1 cellular context compared by ENCODE assay signal in the genomic region with DNA sequence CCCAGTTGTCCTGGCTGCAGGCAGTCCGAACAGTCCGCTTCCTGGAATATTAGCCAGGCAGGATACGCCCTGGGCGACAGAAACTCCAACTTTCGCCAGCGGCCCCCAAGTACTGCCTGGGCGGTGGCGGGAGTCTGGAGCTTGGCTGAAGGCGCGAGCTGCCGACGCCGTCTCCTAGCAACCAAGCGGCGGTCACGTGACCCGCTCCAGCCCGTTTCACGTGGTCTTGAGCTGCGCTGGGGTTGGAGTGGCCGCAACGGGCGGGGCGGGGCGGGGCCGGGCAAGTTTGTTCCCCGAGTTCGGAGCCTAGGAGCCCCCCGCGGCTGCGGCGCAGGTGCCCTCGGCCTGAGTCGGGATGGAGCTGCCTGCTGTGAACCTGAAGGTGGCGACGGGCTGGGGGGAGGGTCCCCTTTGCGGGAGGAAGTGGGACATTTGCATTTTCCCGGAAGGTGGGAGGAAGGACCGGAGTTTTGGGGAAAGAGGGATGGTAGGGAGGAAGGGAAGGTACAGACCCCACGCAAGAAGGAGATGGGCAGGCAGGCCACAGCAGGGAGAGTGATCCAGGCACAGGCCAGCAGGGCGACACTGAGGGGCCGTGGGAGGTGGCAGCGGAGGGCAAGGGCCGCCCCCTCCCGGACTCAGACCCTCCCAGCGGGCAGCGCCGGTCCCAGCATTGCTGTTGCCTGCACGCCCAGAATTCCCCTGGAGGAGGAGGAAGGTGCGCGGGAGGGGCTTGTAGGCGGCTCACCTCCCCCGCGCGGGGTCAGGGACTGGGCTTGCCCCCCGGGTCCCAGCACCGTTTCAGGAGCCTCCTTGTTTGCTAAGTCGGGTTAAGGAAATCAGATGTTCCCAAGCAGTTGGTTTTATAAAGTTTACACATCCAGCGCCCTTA.
A peak's percentile ranks its signal among the peaks of the same experiment; 100 is the strongest.
TF ChIP-seq lines count a peak whose summit lies in the region.

A gene with protein sequence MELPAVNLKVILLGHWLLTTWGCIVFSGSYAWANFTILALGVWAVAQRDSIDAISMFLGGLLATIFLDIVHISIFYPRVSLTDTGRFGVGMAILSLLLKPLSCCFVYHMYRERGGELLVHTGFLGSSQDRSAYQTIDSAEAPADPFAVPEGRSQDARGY (plus strand): TSS at position 283 of the 892 bp plus-strand sequence. CDS start 73 bp downstream, at position 356.

TF ChIP-seq in HepG2, 621 proteins besides CTCF, POLR2A, EP300 and RAD21 (continued from another document and continues in another):
- TF ChIP-seq, protein P1, sequence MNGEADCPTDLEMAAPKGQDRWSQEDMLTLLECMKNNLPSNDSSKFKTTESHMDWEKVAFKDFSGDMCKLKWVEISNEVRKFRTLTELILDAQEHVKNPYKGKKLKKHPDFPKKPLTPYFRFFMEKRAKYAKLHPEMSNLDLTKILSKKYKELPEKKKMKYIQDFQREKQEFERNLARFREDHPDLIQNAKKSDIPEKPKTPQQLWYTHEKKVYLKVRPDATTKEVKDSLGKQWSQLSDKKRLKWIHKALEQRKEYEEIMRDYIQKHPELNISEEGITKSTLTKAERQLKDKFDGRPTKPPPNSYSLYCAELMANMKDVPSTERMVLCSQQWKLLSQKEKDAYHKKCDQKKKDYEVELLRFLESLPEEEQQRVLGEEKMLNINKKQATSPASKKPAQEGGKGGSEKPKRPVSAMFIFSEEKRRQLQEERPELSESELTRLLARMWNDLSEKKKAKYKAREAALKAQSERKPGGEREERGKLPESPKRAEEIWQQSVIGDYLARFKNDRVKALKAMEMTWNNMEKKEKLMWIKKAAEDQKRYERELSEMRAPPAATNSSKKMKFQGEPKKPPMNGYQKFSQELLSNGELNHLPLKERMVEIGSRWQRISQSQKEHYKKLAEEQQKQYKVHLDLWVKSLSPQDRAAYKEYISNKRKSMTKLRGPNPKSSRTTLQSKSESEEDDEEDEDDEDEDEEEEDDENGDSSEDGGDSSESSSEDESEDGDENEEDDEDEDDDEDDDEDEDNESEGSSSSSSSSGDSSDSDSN (CRISPR knock-in tag; IDR thresholded peaks at IDR 0.05), result peak; percentile 57
- TF ChIP-seq SYNCRIP (IDR thresholded peaks at IDR 0.05; ENCODE audit: insufficient read depth, low read depth, low read length), result no peak
- TF ChIP-seq CAMTA2 (CRISPR knock-in tag; IDR thresholded peaks at IDR 0.05; ENCODE audit: borderline replicate concordance), result no peak
- TF ChIP-seq, protein P2, sequence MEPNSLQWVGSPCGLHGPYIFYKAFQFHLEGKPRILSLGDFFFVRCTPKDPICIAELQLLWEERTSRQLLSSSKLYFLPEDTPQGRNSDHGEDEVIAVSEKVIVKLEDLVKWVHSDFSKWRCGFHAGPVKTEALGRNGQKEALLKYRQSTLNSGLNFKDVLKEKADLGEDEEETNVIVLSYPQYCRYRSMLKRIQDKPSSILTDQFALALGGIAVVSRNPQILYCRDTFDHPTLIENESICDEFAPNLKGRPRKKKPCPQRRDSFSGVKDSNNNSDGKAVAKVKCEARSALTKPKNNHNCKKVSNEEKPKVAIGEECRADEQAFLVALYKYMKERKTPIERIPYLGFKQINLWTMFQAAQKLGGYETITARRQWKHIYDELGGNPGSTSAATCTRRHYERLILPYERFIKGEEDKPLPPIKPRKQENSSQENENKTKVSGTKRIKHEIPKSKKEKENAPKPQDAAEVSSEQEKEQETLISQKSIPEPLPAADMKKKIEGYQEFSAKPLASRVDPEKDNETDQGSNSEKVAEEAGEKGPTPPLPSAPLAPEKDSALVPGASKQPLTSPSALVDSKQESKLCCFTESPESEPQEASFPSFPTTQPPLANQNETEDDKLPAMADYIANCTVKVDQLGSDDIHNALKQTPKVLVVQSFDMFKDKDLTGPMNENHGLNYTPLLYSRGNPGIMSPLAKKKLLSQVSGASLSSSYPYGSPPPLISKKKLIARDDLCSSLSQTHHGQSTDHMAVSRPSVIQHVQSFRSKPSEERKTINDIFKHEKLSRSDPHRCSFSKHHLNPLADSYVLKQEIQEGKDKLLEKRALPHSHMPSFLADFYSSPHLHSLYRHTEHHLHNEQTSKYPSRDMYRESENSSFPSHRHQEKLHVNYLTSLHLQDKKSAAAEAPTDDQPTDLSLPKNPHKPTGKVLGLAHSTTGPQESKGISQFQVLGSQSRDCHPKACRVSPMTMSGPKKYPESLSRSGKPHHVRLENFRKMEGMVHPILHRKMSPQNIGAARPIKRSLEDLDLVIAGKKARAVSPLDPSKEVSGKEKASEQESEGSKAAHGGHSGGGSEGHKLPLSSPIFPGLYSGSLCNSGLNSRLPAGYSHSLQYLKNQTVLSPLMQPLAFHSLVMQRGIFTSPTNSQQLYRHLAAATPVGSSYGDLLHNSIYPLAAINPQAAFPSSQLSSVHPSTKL (CRISPR knock-in tag; IDR thresholded peaks at IDR 0.05), result peak; percentile 30; the same call in 1 of the 2 replicates
- no peak for TF ChIP-seq ZNF260 (CRISPR knock-in tag; IDR thresholded peaks at IDR 0.05; ENCODE audit: borderline replicate concordance, low read depth)
- TF ChIP-seq MYNN (CRISPR knock-in tag; IDR thresholded peaks at IDR 0.05; ENCODE audit: low read depth), result no peak
- TF ChIP-seq RXRA (CRISPR knock-in tag; IDR thresholded peaks at IDR 0.05), result 0 out of 2 replicates have a peak, but pooled peaks have one; percentile 32
- TF ChIP-seq ZNF761 (CRISPR knock-in tag; conservative IDR thresholded peaks at IDR 0.05), result 0 out of 2 replicates have a peak, but pooled peaks have one; percentile 53
- 0 out of 2 replicates have a peak, but pooled peaks have one; percentile 54 for TF ChIP-seq ZNF598 (CRISPR knock-in tag; IDR thresholded peaks at IDR 0.05; ENCODE audit: borderline replicate concordance)
- peak; percentile 78 for TF ChIP-seq GATAD1 (CRISPR knock-in tag; IDR thresholded peaks at IDR 0.05)
- TF ChIP-seq PAX8 (CRISPR knock-in tag; IDR thresholded peaks at IDR 0.05; ENCODE audit: borderline replicate concordance), result 0 out of 2 replicates have a peak, but pooled peaks have one; percentile 30
- no peak for TF ChIP-seq NONO (IDR thresholded peaks at IDR 0.05)
- TF ChIP-seq NONO (CRISPR knock-in tag; conservative IDR thresholded peaks at IDR 0.05), result peak; percentile 20; the same call in 1 of the 2 replicates
- TF ChIP-seq, protein P3, sequence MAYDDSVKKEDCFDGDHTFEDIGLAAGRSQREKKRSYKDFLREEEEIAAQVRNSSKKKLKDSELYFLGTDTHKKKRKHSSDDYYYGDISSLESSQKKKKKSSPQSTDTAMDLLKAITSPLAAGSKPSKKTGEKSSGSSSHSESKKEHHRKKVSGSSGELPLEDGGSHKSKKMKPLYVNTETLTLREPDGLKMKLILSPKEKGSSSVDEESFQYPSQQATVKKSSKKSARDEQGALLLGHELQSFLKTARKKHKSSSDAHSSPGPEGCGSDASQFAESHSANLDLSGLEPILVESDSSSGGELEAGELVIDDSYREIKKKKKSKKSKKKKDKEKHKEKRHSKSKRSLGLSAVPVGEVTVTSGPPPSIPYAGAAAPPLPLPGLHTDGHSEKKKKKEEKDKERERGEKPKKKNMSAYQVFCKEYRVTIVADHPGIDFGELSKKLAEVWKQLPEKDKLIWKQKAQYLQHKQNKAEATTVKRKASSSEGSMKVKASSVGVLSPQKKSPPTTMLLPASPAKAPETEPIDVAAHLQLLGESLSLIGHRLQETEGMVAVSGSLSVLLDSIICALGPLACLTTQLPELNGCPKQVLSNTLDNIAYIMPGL (CRISPR knock-in tag; IDR thresholded peaks at IDR 0.05; ENCODE audit: borderline replicate concordance in 1 of 2, low read depth in 1 of 2), result peak in 1 of 2 experiments; percentile 71; a peak in 2 of 4 replicates
- peak; percentile 79; the same call in 1 of the 2 replicates for TF ChIP-seq ZNF230 (CRISPR knock-in tag; IDR thresholded peaks at IDR 0.05)
- TF ChIP-seq, protein P4, sequence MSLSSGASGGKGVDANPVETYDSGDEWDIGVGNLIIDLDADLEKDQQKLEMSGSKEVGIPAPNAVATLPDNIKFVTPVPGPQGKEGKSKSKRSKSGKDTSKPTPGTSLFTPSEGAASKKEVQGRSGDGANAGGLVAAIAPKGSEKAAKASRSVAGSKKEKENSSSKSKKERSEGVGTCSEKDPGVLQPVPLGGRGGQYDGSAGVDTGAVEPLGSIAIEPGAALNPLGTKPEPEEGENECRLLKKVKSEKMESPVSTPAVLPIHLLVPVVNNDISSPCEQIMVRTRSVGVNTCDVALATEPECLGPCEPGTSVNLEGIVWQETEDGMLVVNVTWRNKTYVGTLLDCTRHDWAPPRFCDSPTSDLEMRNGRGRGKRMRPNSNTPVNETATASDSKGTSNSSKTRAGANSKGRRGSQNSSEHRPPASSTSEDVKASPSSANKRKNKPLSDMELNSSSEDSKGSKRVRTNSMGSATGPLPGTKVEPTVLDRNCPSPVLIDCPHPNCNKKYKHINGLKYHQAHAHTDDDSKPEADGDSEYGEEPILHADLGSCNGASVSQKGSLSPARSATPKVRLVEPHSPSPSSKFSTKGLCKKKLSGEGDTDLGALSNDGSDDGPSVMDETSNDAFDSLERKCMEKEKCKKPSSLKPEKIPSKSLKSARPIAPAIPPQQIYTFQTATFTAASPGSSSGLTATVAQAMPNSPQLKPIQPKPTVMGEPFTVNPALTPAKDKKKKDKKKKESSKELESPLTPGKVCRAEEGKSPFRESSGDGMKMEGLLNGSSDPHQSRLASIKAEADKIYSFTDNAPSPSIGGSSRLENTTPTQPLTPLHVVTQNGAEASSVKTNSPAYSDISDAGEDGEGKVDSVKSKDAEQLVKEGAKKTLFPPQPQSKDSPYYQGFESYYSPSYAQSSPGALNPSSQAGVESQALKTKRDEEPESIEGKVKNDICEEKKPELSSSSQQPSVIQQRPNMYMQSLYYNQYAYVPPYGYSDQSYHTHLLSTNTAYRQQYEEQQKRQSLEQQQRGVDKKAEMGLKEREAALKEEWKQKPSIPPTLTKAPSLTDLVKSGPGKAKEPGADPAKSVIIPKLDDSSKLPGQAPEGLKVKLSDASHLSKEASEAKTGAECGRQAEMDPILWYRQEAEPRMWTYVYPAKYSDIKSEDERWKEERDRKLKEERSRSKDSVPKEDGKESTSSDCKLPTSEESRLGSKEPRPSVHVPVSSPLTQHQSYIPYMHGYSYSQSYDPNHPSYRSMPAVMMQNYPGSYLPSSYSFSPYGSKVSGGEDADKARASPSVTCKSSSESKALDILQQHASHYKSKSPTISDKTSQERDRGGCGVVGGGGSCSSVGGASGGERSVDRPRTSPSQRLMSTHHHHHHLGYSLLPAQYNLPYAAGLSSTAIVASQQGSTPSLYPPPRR (CRISPR knock-in tag; IDR thresholded peaks at IDR 0.05; ENCODE audit: borderline replicate concordance), result 0 out of 2 replicates have a peak, but pooled peaks have one; percentile 18
- TF ChIP-seq ZSCAN29 (CRISPR knock-in tag; conservative IDR thresholded peaks at IDR 0.05), result peak; percentile 64; the same call in 1 of the 2 replicates
- TF ChIP-seq PHF20 (CRISPR knock-in tag; IDR thresholded peaks at IDR 0.05), result 0 out of 2 replicates have a peak, but pooled peaks have one; percentile 41
- TF ChIP-seq, protein P5, sequence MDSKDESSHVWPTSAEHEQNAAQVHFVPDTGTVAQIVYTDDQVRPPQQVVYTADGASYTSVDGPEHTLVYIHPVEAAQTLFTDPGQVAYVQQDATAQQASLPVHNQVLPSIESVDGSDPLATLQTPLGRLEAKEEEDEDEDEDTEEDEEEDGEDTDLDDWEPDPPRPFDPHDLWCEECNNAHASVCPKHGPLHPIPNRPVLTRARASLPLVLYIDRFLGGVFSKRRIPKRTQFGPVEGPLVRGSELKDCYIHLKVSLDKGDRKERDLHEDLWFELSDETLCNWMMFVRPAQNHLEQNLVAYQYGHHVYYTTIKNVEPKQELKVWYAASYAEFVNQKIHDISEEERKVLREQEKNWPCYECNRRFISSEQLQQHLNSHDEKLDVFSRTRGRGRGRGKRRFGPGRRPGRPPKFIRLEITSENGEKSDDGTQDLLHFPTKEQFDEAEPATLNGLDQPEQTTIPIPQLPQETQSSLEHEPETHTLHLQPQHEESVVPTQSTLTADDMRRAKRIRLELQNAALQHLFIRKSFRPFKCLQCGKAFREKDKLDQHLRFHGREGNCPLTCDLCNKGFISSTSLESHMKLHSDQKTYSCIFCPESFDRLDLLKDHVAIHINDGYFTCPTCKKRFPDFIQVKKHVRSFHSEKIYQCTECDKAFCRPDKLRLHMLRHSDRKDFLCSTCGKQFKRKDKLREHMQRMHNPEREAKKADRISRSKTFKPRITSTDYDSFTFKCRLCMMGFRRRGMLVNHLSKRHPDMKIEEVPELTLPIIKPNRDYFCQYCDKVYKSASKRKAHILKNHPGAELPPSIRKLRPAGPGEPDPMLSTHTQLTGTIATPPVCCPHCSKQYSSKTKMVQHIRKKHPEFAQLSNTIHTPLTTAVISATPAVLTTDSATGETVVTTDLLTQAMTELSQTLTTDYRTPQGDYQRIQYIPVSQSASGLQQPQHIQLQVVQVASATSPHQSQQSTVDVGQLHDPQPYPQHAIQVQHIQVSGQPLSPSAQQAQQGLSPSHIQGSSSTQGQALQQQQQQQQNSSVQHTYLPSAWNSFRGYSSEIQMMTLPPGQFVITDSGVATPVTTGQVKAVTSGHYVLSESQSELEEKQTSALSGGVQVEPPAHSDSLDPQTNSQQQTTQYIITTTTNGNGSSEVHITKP (CRISPR knock-in tag; IDR thresholded peaks at IDR 0.05; ENCODE audit: low read depth), result peak; percentile 50; the same call in 1 of the 2 replicates
- TF ChIP-seq, protein P6, sequence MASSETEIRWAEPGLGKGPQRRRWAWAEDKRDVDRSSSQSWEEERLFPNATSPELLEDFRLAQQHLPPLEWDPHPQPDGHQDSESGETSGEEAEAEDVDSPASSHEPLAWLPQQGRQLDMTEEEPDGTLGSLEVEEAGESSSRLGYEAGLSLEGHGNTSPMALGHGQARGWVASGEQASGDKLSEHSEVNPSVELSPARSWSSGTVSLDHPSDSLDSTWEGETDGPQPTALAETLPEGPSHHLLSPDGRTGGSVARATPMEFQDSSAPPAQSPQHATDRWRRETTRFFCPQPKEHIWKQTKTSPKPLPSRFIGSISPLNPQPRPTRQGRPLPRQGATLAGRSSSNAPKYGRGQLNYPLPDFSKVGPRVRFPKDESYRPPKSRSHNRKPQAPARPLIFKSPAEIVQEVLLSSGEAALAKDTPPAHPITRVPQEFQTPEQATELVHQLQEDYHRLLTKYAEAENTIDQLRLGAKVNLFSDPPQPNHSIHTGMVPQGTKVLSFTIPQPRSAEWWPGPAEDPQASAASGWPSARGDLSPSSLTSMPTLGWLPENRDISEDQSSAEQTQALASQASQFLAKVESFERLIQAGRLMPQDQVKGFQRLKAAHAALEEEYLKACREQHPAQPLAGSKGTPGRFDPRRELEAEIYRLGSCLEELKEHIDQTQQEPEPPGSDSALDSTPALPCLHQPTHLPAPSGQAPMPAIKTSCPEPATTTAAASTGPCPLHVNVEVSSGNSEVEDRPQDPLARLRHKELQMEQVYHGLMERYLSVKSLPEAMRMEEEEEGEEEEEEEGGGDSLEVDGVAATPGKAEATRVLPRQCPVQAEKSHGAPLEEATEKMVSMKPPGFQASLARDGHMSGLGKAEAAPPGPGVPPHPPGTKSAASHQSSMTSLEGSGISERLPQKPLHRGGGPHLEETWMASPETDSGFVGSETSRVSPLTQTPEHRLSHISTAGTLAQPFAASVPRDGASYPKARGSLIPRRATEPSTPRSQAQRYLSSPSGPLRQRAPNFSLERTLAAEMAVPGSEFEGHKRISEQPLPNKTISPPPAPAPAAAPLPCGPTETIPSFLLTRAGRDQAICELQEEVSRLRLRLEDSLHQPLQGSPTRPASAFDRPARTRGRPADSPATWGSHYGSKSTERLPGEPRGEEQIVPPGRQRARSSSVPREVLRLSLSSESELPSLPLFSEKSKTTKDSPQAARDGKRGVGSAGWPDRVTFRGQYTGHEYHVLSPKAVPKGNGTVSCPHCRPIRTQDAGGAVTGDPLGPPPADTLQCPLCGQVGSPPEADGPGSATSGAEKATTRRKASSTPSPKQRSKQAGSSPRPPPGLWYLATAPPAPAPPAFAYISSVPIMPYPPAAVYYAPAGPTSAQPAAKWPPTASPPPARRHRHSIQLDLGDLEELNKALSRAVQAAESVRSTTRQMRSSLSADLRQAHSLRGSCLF (CRISPR knock-in tag; IDR thresholded peaks at IDR 0.05; ENCODE audit: borderline replicate concordance), result no peak
- no peak for TF ChIP-seq ZNF7 (CRISPR knock-in tag; IDR thresholded peaks at IDR 0.05)
